ENCODE assay signal across 2 cellular contexts in the genomic region with DNA sequence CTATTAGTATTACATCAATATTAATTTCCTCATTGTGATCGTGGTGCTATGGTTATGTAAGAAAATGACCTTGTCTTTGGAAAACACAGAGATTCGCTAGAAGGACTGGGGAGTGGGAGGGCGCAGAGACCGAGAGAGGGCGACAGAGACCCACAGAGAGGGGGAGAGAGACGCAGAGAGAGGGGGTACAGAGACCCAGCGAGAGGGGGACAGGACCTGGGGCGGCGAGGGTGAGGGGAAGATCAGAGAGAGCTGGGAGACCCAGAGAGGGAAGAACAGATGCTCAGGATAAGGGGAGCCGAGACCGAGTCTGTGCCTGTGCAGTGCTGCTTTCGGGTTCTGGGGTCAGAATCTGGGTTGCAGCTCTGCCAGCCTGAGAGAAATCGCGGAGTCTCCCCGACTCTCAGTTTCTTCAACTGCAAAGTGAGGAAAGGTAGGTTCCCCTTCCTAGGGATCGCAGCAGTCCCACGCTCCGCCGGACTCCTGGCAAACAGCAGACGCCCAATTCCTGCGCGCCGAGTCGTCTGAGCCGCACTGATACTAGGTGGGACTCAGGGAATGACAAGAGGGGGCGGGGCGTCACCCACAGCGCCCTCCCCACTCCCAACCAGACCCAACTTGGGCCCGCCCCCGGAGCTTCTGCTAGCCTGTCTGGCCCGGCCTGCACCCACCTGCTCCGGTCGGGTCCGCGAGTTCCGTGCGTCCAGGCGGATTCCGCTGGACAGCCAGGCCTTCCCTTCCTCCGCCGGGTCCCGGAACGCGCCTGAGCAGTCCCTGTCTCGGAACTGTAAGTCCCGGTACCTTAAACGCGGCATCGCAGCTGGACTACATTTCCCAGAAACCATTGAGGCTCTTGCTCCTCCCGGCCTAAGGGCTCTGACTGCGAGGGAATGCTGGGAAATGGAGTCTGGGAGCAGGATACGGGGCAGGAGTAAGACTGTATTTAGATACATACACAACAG.
TF ChIP-seq lines count a peak whose summit lies in the region.

No MANE protein-coding gene starts in this region.

TF ChIP-seq in HEK293, 187 proteins besides CTCF, POLR2A, EP300 and RAD21 (continued from another document):
- TF ChIP-seq, protein P1, sequence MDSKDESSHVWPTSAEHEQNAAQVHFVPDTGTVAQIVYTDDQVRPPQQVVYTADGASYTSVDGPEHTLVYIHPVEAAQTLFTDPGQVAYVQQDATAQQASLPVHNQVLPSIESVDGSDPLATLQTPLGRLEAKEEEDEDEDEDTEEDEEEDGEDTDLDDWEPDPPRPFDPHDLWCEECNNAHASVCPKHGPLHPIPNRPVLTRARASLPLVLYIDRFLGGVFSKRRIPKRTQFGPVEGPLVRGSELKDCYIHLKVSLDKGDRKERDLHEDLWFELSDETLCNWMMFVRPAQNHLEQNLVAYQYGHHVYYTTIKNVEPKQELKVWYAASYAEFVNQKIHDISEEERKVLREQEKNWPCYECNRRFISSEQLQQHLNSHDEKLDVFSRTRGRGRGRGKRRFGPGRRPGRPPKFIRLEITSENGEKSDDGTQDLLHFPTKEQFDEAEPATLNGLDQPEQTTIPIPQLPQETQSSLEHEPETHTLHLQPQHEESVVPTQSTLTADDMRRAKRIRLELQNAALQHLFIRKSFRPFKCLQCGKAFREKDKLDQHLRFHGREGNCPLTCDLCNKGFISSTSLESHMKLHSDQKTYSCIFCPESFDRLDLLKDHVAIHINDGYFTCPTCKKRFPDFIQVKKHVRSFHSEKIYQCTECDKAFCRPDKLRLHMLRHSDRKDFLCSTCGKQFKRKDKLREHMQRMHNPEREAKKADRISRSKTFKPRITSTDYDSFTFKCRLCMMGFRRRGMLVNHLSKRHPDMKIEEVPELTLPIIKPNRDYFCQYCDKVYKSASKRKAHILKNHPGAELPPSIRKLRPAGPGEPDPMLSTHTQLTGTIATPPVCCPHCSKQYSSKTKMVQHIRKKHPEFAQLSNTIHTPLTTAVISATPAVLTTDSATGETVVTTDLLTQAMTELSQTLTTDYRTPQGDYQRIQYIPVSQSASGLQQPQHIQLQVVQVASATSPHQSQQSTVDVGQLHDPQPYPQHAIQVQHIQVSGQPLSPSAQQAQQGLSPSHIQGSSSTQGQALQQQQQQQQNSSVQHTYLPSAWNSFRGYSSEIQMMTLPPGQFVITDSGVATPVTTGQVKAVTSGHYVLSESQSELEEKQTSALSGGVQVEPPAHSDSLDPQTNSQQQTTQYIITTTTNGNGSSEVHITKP (tag by site-specific recombination; IDR thresholded peaks at IDR 0.05): peak; percentile 78
- TF ChIP-seq ZNF16 (tag by site-specific recombination; IDR thresholded peaks at IDR 0.05; ENCODE audit: low read depth): no peak
- no peak for TF ChIP-seq GFI1B (tag by site-specific recombination; IDR thresholded peaks at IDR 0.05)
- no peak for TF ChIP-seq ZNF302 (tag by site-specific recombination; IDR thresholded peaks at IDR 0.05; ENCODE audit: low read depth)
- TF ChIP-seq SP2 (tag by site-specific recombination; IDR thresholded peaks at IDR 0.05): peak; percentile 88
- no peak for TF ChIP-seq ZNF114 (tag by site-specific recombination; IDR thresholded peaks at IDR 0.05)
- TF ChIP-seq KLF9 (tag by site-specific recombination; IDR thresholded peaks at IDR 0.05; ENCODE audit: low read depth): peak; percentile 80
- no peak for TF ChIP-seq ZNF843 (tag by site-specific recombination; IDR thresholded peaks at IDR 0.05)
- TF ChIP-seq, protein P2, sequence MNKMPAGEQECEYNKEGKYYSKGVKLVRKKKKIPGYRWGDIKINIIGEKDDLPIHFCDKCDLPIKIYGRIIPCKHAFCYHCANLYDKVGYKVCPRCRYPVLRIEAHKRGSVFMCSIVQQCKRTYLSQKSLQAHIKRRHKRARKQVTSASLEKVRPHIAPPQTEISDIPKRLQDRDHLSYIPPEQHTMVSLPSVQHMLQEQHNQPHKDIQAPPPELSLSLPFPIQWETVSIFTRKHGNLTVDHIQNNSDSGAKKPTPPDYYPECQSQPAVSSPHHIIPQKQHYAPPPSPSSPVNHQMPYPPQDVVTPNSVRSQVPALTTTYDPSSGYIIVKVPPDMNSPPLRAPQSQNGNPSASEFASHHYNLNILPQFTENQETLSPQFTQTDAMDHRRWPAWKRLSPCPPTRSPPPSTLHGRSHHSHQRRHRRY (tag by site-specific recombination; IDR thresholded peaks at IDR 0.05): no peak
- no peak for TF ChIP-seq ZSCAN23 (tag by site-specific recombination; IDR thresholded peaks at IDR 0.05)
- no peak for TF ChIP-seq ZNF211 (tag by site-specific recombination; IDR thresholded peaks at IDR 0.05; ENCODE audit: low read depth)
- TF ChIP-seq, protein P3, sequence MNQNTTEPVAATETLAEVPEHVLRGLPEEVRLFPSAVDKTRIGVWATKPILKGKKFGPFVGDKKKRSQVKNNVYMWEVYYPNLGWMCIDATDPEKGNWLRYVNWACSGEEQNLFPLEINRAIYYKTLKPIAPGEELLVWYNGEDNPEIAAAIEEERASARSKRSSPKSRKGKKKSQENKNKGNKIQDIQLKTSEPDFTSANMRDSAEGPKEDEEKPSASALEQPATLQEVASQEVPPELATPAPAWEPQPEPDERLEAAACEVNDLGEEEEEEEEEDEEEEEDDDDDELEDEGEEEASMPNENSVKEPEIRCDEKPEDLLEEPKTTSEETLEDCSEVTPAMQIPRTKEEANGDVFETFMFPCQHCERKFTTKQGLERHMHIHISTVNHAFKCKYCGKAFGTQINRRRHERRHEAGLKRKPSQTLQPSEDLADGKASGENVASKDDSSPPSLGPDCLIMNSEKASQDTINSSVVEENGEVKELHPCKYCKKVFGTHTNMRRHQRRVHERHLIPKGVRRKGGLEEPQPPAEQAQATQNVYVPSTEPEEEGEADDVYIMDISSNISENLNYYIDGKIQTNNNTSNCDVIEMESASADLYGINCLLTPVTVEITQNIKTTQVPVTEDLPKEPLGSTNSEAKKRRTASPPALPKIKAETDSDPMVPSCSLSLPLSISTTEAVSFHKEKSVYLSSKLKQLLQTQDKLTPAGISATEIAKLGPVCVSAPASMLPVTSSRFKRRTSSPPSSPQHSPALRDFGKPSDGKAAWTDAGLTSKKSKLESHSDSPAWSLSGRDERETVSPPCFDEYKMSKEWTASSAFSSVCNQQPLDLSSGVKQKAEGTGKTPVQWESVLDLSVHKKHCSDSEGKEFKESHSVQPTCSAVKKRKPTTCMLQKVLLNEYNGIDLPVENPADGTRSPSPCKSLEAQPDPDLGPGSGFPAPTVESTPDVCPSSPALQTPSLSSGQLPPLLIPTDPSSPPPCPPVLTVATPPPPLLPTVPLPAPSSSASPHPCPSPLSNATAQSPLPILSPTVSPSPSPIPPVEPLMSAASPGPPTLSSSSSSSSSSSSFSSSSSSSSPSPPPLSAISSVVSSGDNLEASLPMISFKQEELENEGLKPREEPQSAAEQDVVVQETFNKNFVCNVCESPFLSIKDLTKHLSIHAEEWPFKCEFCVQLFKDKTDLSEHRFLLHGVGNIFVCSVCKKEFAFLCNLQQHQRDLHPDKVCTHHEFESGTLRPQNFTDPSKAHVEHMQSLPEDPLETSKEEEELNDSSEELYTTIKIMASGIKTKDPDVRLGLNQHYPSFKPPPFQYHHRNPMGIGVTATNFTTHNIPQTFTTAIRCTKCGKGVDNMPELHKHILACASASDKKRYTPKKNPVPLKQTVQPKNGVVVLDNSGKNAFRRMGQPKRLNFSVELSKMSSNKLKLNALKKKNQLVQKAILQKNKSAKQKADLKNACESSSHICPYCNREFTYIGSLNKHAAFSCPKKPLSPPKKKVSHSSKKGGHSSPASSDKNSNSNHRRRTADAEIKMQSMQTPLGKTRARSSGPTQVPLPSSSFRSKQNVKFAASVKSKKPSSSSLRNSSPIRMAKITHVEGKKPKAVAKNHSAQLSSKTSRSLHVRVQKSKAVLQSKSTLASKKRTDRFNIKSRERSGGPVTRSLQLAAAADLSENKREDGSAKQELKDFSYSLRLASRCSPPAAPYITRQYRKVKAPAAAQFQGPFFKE (tag by site-specific recombination; IDR thresholded peaks at IDR 0.05; ENCODE audit: borderline replicate concordance): no peak

TF ChIP-seq in HepG2, 621 proteins besides CTCF, POLR2A, EP300 and RAD21 (continued from another document and continues in another):
- TF ChIP-seq, protein P4, sequence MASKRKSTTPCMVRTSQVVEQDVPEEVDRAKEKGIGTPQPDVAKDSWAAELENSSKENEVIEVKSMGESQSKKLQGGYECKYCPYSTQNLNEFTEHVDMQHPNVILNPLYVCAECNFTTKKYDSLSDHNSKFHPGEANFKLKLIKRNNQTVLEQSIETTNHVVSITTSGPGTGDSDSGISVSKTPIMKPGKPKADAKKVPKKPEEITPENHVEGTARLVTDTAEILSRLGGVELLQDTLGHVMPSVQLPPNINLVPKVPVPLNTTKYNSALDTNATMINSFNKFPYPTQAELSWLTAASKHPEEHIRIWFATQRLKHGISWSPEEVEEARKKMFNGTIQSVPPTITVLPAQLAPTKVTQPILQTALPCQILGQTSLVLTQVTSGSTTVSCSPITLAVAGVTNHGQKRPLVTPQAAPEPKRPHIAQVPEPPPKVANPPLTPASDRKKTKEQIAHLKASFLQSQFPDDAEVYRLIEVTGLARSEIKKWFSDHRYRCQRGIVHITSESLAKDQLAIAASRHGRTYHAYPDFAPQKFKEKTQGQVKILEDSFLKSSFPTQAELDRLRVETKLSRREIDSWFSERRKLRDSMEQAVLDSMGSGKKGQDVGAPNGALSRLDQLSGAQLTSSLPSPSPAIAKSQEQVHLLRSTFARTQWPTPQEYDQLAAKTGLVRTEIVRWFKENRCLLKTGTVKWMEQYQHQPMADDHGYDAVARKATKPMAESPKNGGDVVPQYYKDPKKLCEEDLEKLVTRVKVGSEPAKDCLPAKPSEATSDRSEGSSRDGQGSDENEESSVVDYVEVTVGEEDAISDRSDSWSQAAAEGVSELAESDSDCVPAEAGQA (IDR thresholded peaks at IDR 0.05; ENCODE audit: low read depth): 0 out of 2 replicates have a peak, but pooled peaks have one; percentile 21
- TF ChIP-seq, protein P4 (CRISPR knock-in tag; IDR thresholded peaks at IDR 0.05; ENCODE audit: borderline replicate concordance): no peak
- TF ChIP-seq ZNF614 (CRISPR knock-in tag; IDR thresholded peaks at IDR 0.05; ENCODE audit: borderline replicate concordance): 0 out of 2 replicates have a peak, but pooled peaks have one; percentile 19
- TF ChIP-seq EEA1 (CRISPR knock-in tag; IDR thresholded peaks at IDR 0.05; ENCODE audit: borderline replicate concordance): no peak
- TF ChIP-seq SP2 (CRISPR knock-in tag; IDR thresholded peaks at IDR 0.05): no peak
- TF ChIP-seq NFKB2 (CRISPR knock-in tag; IDR thresholded peaks at IDR 0.05; ENCODE audit: borderline replicate concordance): peak; percentile 74; the same call in 1 of the 2 replicates
- no peak for TF ChIP-seq JARID2 (CRISPR knock-in tag; IDR thresholded peaks at IDR 0.05; ENCODE audit: insufficient replicate concordance)
- TF ChIP-seq ZNF768 (CRISPR knock-in tag; IDR thresholded peaks at IDR 0.05): peak; percentile 47; the same call in 1 of the 2 replicates
- no peak for TF ChIP-seq SIN3B (IDR thresholded peaks at IDR 0.05; ENCODE audit: low read length)
- 0 out of 2 replicates have a peak, but pooled peaks have one; percentile 35 for TF ChIP-seq ZNF205 (CRISPR knock-in tag; IDR thresholded peaks at IDR 0.05)
- TF ChIP-seq, protein P5, sequence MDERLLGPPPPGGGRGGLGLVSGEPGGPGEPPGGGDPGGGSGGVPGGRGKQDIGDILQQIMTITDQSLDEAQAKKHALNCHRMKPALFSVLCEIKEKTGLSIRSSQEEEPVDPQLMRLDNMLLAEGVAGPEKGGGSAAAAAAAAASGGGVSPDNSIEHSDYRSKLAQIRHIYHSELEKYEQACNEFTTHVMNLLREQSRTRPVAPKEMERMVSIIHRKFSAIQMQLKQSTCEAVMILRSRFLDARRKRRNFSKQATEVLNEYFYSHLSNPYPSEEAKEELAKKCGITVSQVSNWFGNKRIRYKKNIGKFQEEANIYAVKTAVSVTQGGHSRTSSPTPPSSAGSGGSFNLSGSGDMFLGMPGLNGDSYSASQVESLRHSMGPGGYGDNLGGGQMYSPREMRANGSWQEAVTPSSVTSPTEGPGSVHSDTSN (CRISPR knock-in tag; IDR thresholded peaks at IDR 0.05): no peak; the same call in 1 of the 2 replicates
- TF ChIP-seq FOXA1 (IDR thresholded peaks at IDR 0.05): no peak
- TF ChIP-seq FOXA1 (CRISPR knock-in tag; IDR thresholded peaks at IDR 0.05): no peak
- peak; percentile 74; the same call in 1 of the 2 replicates for TF ChIP-seq PHF8 (CRISPR knock-in tag; IDR thresholded peaks at IDR 0.05)
- no peak for TF ChIP-seq ZNF501 (CRISPR knock-in tag; IDR thresholded peaks at IDR 0.05)
- 0 out of 2 replicates have a peak, but pooled peaks have one; percentile 21 for TF ChIP-seq ZNF747 (CRISPR knock-in tag; IDR thresholded peaks at IDR 0.05; ENCODE audit: borderline replicate concordance)
- no peak for TF ChIP-seq ZNF136 (CRISPR knock-in tag; IDR thresholded peaks at IDR 0.05; ENCODE audit: low read depth)
- peak; percentile 37 for TF ChIP-seq RBM39 (IDR thresholded peaks at IDR 0.05; ENCODE audit: low read depth, low read length, poor library complexity, severe bottlenecking)
- TF ChIP-seq MTA1 (CRISPR knock-in tag; IDR thresholded peaks at IDR 0.05; ENCODE audit: borderline replicate concordance): peak; percentile 74; the same call in 1 of the 2 replicates
- TF ChIP-seq RXRB (CRISPR knock-in tag; IDR thresholded peaks at IDR 0.05; ENCODE audit: borderline replicate concordance): peak; percentile 40; the same call in 1 of the 2 replicates
- TF ChIP-seq PHF21A (CRISPR knock-in tag; IDR thresholded peaks at IDR 0.05): peak; percentile 3; the same call in 1 of the 2 replicates
- 0 out of 2 replicates have a peak, but pooled peaks have one; percentile 24 for TF ChIP-seq MEF2D (CRISPR knock-in tag; IDR thresholded peaks at IDR 0.05)
- peak; percentile 38; the same call in 1 of the 2 replicates for TF ChIP-seq ZNF274 (CRISPR knock-in tag; IDR thresholded peaks at IDR 0.05)
- TF ChIP-seq ASH2L (IDR thresholded peaks at IDR 0.05; ENCODE audit: insufficient read length, low read depth, low read length): peak; percentile 41
- no peak for TF ChIP-seq RORA (CRISPR knock-in tag; IDR thresholded peaks at IDR 0.05)
- peak; percentile 42; the same call in 1 of the 3 replicates for TF ChIP-seq MXI1 (IDR thresholded peaks at IDR 0.05; ENCODE audit: borderline replicate concordance, low read depth, low read length)
- peak; percentile 12; the same call in 1 of the 2 replicates for TF ChIP-seq ZNF788 (CRISPR knock-in tag; IDR thresholded peaks at IDR 0.05; ENCODE audit: borderline replicate concordance)
- TF ChIP-seq ZMYM4 (CRISPR knock-in tag; IDR thresholded peaks at IDR 0.05): 0 out of 2 replicates have a peak, but pooled peaks have one; percentile 13
- peak; percentile 79; the same call in 1 of the 2 replicates for TF ChIP-seq MEIS1 (CRISPR knock-in tag; IDR thresholded peaks at IDR 0.05; ENCODE audit: borderline replicate concordance)
- no peak for TF ChIP-seq ZNF232 (CRISPR knock-in tag; IDR thresholded peaks at IDR 0.05; ENCODE audit: borderline replicate concordance)
